In genomic region chr3:129282727-129283327, GRCh38 we compare ENCODE assay signal across 8 cellular contexts. TPM values are rescaled to one million over a fixed set of nuclear protein-coding genes. Genes with fewer than 3 reads are reported as not detected.
DNase-seq lines count a peak whose midpoint lies in the region; ATAC-seq and TF ChIP-seq lines count a peak whose summit lies in the region.

No MANE protein-coding gene starts in this region.

- no peaks in the 10 kb centered on the region for H3K36me3 ChIP-seq in vagina

- ATAC-seq in GM21367 (IDR thresholded peaks at IDR 0.05; ENCODE audit: unreplicated experiment) (peak; percentile 69), HG03565 (IDR thresholded peaks at IDR 0.05; ENCODE audit: unreplicated experiment) (peak; percentile 82)

- H3K27me3 ChIP-seq in vagina: no peaks in the 10 kb centered on the region

- no peak for TF ChIP-seq CTCF in vagina (IDR thresholded peaks at IDR 0.05)

- no peak overlapping the region for H3K4me3 ChIP-seq in vagina

- no peak overlapping the region for H3K27ac ChIP-seq in substantia nigra (ENCODE audit: low read depth, low read length, poor library complexity, severe bottlenecking)
- no peak overlapping the region for H3K27ac ChIP-seq in vagina

- intact Hi-C loops in vagina (cut with DNase I): no loop called here

- DNase-seq in ELR (ENCODE audit: low read depth) (peak; percentile 51), astrocyte of the hippocampus (ENCODE audit: low read depth, low spot score) (peak; percentile 15), substantia nigra (lab: John Stamatoyannopoulos, UW) (no peak), DMS153 treated with DMSO at 0.1 percent for 48 hours (lab: John Stamatoyannopoulos, UW; ENCODE audit: unreplicated experiment) (no peak), nucleus accumbens (lab: John Stamatoyannopoulos, UW) (no peak), vagina (ENCODE audit: extremely low spot score in 2 of 2) (no peak)

- peaks cover 37% of the 10 kb centered on the region for H3K4me1 ChIP-seq in vagina

- no peaks in the 10 kb centered on the region for H3K9me3 ChIP-seq in vagina

- TF ChIP-seq POLR2A in vagina (IDR thresholded peaks at IDR 0.05): no peak

RNA-seq across cellular contexts. Expression of gene HMCES, which starts 4.2 kb away (rescaled TPM):
- 16.9 TPM for total RNA-seq in vagina

RNA-seq across cellular contexts. Expression of gene COPG1, which starts 33.4 kb away (rescaled TPM):
- total RNA-seq in vagina: 76.4 TPM

Comparison
In these comparisons a context has a peak if more than half of its experiments do, and no peak if none do; other contexts are left out.
1. DNase-seq: peak in ELR (single experiment) and astrocyte of the hippocampus (single experiment); none in substantia nigra (0 of 49), DMS153 treated with DMSO at 0.1 percent for 48 hours (single experiment), nucleus accumbens (0 of 56) and vagina (0 of 2).